22 cellular contexts compared by ENCODE assay signal in the genomic region with DNA sequence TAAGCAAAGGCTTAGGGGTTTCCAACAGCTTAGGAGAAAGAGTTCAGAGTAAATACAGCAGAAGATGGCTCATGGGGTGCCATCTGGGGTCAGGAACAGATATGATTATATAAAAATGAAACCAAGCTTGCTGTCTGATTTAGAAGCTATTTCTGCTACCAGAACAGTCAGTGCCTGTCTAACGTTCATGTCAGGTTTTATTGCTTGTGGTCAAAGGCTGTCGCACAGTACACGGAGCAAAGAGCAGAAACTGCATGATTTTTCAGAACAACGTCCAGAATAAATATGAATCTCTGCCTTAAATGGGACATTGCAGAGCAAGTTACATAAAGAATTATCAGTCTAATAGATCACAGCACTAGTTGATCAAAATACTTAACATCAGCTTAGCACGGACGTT. TPM values are rescaled to one million over a fixed set of nuclear protein-coding genes. Genes with fewer than 3 reads are reported as not detected.
"Had no signal": no experiment of that assay in that cellular context is flagged by ENCODE, and none has a peak within 500 bp of the region (broad histone marks: within the 10 kb centered on the region; RNA-seq: fewer than 3 reads in every experiment).

No MANE protein-coding gene starts in this region.

- H3K4me3 Mint-ChIP-seq: activated CD4-positive, alpha-beta memory T cell treated with anti-CD3 and anti-CD28 coated beads, Interleukin-2, amount 10 ng/mL, durations not matched to agents 7 days and 5 days; activated CD4-positive, alpha-beta T cell treated with anti-CD3 and anti-CD28 coated beads, Interleukin-2, amount 10 ng/mL, durations not matched to agents 24 days and 14 days; activated naive CD8-positive, alpha-beta T cell treated with anti-CD3 and anti-CD28 coated beads for 36 hours; activated T-helper 1 cell treated with anti-CD3 and anti-CD28 coated beads, Interleukin-12 subunit alpha, Interleukin-12 subunit beta, Interleukin-2, Interleukin-4 antibody, amounts not matched to agents 30 ng/mL and 10 ng/mL and 1 ng/mL, durations not matched to agents 14 hours and 24 hours and 36 hours had no signal

- DNase-seq: activated CD4-positive, alpha-beta memory T cell treated with anti-CD3 and anti-CD28 coated beads, Interleukin-2, amount 10 ng/mL, durations not matched to agents 7 days and 5 days; activated CD4-positive, alpha-beta T cell treated with anti-CD3 and anti-CD28 coated beads, Interleukin-2, amount 10 ng/mL, durations not matched to agents 24 days and 14 days; activated gamma-delta T cell treated with Interleukin-2 at 50 U/mL for 16 hours; activated naive CD8-positive, alpha-beta T cell treated with anti-CD3 and anti-CD28 coated beads for 36 hours; colonic mucosa; dorsolateral prefrontal cortex; heart right ventricle; kidney; left lung; naive thymus-derived CD8-positive, alpha-beta T cell; ovary; stimulated activated CD4-positive, alpha-beta T cell treated with anti-CD3 and anti-CD28 coated beads, Interleukin-4, amount 100 ng/mL, for 24 hours; stimulated activated naive CD4-positive, alpha-beta T cell treated with Interleukin-2 at 50 U/mL for 16 hours; upper lobe of right lung had no signal

- H3K36me3 Mint-ChIP-seq: activated naive CD8-positive, alpha-beta T cell treated with anti-CD3 and anti-CD28 coated beads for 36 hours; naive thymus-derived CD8-positive, alpha-beta T cell had no signal

- H3K27me3 ChIP-seq: colonic mucosa, esophagus muscularis mucosa, left lung, ovary, upper lobe of right lung had no signal

- ATAC-seq: activated CD4-positive, CD25-positive, alpha-beta regulatory T cell treated with anti-CD3 and anti-CD28 coated beads, Interleukin-2, amount 50 U/mL, for 24 hours; left lung; naive thymus-derived CD8-positive, alpha-beta T cell; upper lobe of right lung had no signal

- H3K27me3 Mint-ChIP-seq: activated naive CD8-positive, alpha-beta T cell treated with anti-CD3 and anti-CD28 coated beads for 36 hours had no signal

- H3K27ac Mint-ChIP-seq: activated CD4-positive, alpha-beta memory T cell treated with anti-CD3 and anti-CD28 coated beads, Interleukin-2, amount 10 ng/mL, durations not matched to agents 7 days and 5 days; activated CD4-positive, alpha-beta T cell treated with anti-CD3 and anti-CD28 coated beads, Interleukin-2, amount 10 ng/mL, durations not matched to agents 24 days and 14 days; activated naive CD8-positive, alpha-beta T cell treated with anti-CD3 and anti-CD28 coated beads for 36 hours; activated T-helper 1 cell treated with anti-CD3 and anti-CD28 coated beads, Interleukin-12 subunit alpha, Interleukin-12 subunit beta, Interleukin-2, Interleukin-4 antibody, amounts not matched to agents 30 ng/mL and 10 ng/mL and 1 ng/mL, durations not matched to agents 14 hours and 24 hours and 36 hours; naive thymus-derived CD8-positive, alpha-beta T cell had no signal

- H3K36me3 ChIP-seq: colonic mucosa, esophagus muscularis mucosa, heart right ventricle, left lung, ovary, prostate gland, upper lobe of right lung had no signal

- FAIRE-seq: bronchial epithelial cell, kidney had no signal

- H3K27ac ChIP-seq: colonic mucosa, dorsolateral prefrontal cortex, esophagus muscularis mucosa, heart right ventricle, left lung, ovary, prostate gland, upper lobe of right lung, VCaP had no signal

- H3K4me3 ChIP-seq: colonic mucosa, dorsolateral prefrontal cortex, esophagus muscularis mucosa, heart right ventricle, left lung, lung, ovary, prostate gland, upper lobe of right lung had no signal

- H3K9me3 ChIP-seq: colonic mucosa, esophagus muscularis mucosa, heart right ventricle, left lung, ovary, prostate gland, upper lobe of right lung had no signal

- H3K4me1 Mint-ChIP-seq: activated naive CD8-positive, alpha-beta T cell treated with anti-CD3 and anti-CD28 coated beads for 36 hours had no signal

- H3K4me1 ChIP-seq: colonic mucosa, esophagus muscularis mucosa, heart right ventricle, left lung, prostate gland, upper lobe of right lung had no signal

RNA-seq across cellular contexts. Expression of a gene that starts 43.7 kb away (rescaled TPM):
- total RNA-seq: activated CD4-positive, alpha-beta memory T cell treated with anti-CD3 and anti-CD28 coated beads, Interleukin-2, amount 10 ng/mL, durations not matched to agents 7 days and 5 days; activated CD4-positive, alpha-beta T cell treated with anti-CD3 and anti-CD28 coated beads, Interleukin-2, amount 10 ng/mL, durations not matched to agents 24 days and 14 days; activated naive CD8-positive, alpha-beta T cell treated with anti-CD3 and anti-CD28 coated beads for 36 hours; activated T-helper 1 cell treated with anti-CD3 and anti-CD28 coated beads, Interleukin-12 subunit alpha, Interleukin-12 subunit beta, Interleukin-2, Interleukin-4 antibody, amounts not matched to agents 30 ng/mL and 10 ng/mL and 1 ng/mL, durations not matched to agents 14 hours and 24 hours and 36 hours; bronchial epithelial cell; dorsolateral prefrontal cortex; esophagus muscularis mucosa; heart right ventricle; kidney; left lung; lung; naive thymus-derived CD8-positive, alpha-beta T cell; ovary; T-helper 2 cell treated with Interferon-gamma antibody and Interleukin-4, amounts not matched to agents 100 ng/mL and 5 ng/mL, for 36 hours; upper lobe of right lung had no signal
- polyA plus RNA-seq: heart right ventricle; lung; naive thymus-derived CD8-positive, alpha-beta T cell; ovary had no signal

RNA-seq across cellular contexts. Expression of a gene that starts 54.2 kb away (rescaled TPM):
- total RNA-seq: activated naive CD8-positive, alpha-beta T cell treated with anti-CD3 and anti-CD28 coated beads for 36 hours; bronchial epithelial cell; colonic mucosa; esophagus muscularis mucosa; heart right ventricle; kidney; left lung; lung; naive thymus-derived CD8-positive, alpha-beta T cell; ovary; T-helper 2 cell treated with Interferon-gamma antibody and Interleukin-4, amounts not matched to agents 100 ng/mL and 5 ng/mL, for 36 hours; upper lobe of right lung had no signal
- polyA plus RNA-seq: heart right ventricle; lung; naive thymus-derived CD8-positive, alpha-beta T cell; ovary had no signal

RNA-seq across cellular contexts. Expression of a gene that starts 59.6 kb away (rescaled TPM):
- total RNA-seq: activated CD4-positive, alpha-beta memory T cell treated with anti-CD3 and anti-CD28 coated beads, Interleukin-2, amount 10 ng/mL, durations not matched to agents 7 days and 5 days; activated CD4-positive, alpha-beta T cell treated with anti-CD3 and anti-CD28 coated beads, Interleukin-2, amount 10 ng/mL, durations not matched to agents 24 days and 14 days; activated naive CD8-positive, alpha-beta T cell treated with anti-CD3 and anti-CD28 coated beads for 36 hours; activated T-helper 1 cell treated with anti-CD3 and anti-CD28 coated beads, Interleukin-12 subunit alpha, Interleukin-12 subunit beta, Interleukin-2, Interleukin-4 antibody, amounts not matched to agents 30 ng/mL and 10 ng/mL and 1 ng/mL, durations not matched to agents 14 hours and 24 hours and 36 hours; bronchial epithelial cell; colonic mucosa; dorsolateral prefrontal cortex; esophagus muscularis mucosa; heart right ventricle; kidney; left lung; lung; naive thymus-derived CD8-positive, alpha-beta T cell; T-helper 2 cell treated with Interferon-gamma antibody and Interleukin-4, amounts not matched to agents 100 ng/mL and 5 ng/mL, for 36 hours; upper lobe of right lung had no signal
- polyA plus RNA-seq: heart right ventricle; lung; naive thymus-derived CD8-positive, alpha-beta T cell; ovary had no signal
